25 cellular contexts compared by ENCODE assay signal in genomic region chr5:131459216-131459615, GRCh38.
"Had no signal": no experiment of that assay in that cellular context is flagged by ENCODE, and none has a peak within 500 bp of the region (broad histone marks: within the 10 kb centered on the region; RNA-seq: fewer than 3 reads in every experiment).

No MANE protein-coding gene starts in this region.

- H3K4me1 Mint-ChIP-seq: neural progenitor cell had no signal

- H3K4me1 ChIP-seq: foreskin keratinocyte, gastroesophageal sphincter, neural progenitor cell, parathyroid adenoma, prostate gland, vagina had no signal

- H3K4me3 Mint-ChIP-seq: mesothelial cell of epicardium; nephron; neural progenitor cell; stimulated activated effector memory CD8-positive, alpha-beta T cell treated with anti-CD3 and anti-CD28 coated beads, Interleukin-12 subunit alpha, Interleukin-12 subunit beta, amount 100 ng/mL, for 72 hours had no signal

- ATAC-seq: foreskin keratinocyte; gastroesophageal sphincter; heart right ventricle; left cardiac atrium; left lung; mucosa of descending colon; right cardiac atrium; stimulated activated effector memory CD8-positive, alpha-beta T cell treated with anti-CD3 and anti-CD28 coated beads, Interleukin-12 subunit alpha, Interleukin-12 subunit beta, amount 100 ng/mL, for 72 hours had no signal

- H3K4me3 ChIP-seq: gastroesophageal sphincter, heart right ventricle, left lung, mucosa of descending colon, neural progenitor cell, prostate gland, sigmoid colon, stomach, thyroid gland, vagina had no signal

- H3K36me3 ChIP-seq: prostate gland, thyroid gland had no signal

- H3K27ac Mint-ChIP-seq: mesothelial cell of epicardium; nephron; neural progenitor cell; stimulated activated effector memory CD8-positive, alpha-beta T cell treated with anti-CD3 and anti-CD28 coated beads, Interleukin-12 subunit alpha, Interleukin-12 subunit beta, amount 100 ng/mL, for 72 hours had no signal

- H3K9me3 ChIP-seq: gastroesophageal sphincter, heart right ventricle, left lung, mucosa of descending colon, prostate gland, sigmoid colon, stomach, thyroid gland, vagina had no signal

- DNase-seq: cortex of kidney; foreskin keratinocyte; heart right ventricle; hippocampal formation; left cardiac atrium; left lung; mesenchymal stem cell; mucosa of descending colon; naive B cell; right cardiac atrium; sigmoid colon; stimulated activated CD4-positive, alpha-beta T cell treated with anti-CD3 and anti-CD28 coated beads, Interleukin-2, amount 100 ng/mL, for 24 hours; stimulated activated CD4-positive, alpha-beta T cell treated with anti-CD3 and anti-CD28 coated beads, Interleukin-4, amount 100 ng/mL, for 24 hours; stimulated activated naive CD4-positive, alpha-beta T cell treated with Interleukin-2 at 50 U/mL for 16 hours; stomach; thyroid gland; trophoblast cell had no signal

- H3K27me3 Mint-ChIP-seq: naive B cell had no signal

- H3K27me3 ChIP-seq: foreskin keratinocyte, gastroesophageal sphincter, heart right ventricle, left lung, neural progenitor cell, sigmoid colon, stomach, thyroid gland, vagina had no signal

- H3K9me3 Mint-ChIP-seq: naive B cell; nephron; neural progenitor cell; stimulated activated effector memory CD8-positive, alpha-beta T cell treated with anti-CD3 and anti-CD28 coated beads, Interleukin-12 subunit alpha, Interleukin-12 subunit beta, amount 100 ng/mL, for 72 hours had no signal
